Comparison of ENCODE assay signal across 2 cellular contexts in genomic region chr6:43373252-43373875, GRCh38.
TF ChIP-seq lines count a peak whose summit lies in the region.

No MANE protein-coding gene starts in this region.

TF ChIP-seq in GM12878, 131 proteins besides CTCF, POLR2A, EP300 and RAD21:
- no peak for TF ChIP-seq EGR1 (IDR thresholded peaks at IDR 0.05; ENCODE audit: borderline replicate concordance in 1 of 2, low read depth in 2 of 2, low read length in 2 of 2)
- TF ChIP-seq NFYA (IDR thresholded peaks at IDR 0.05; ENCODE audit: borderline replicate concordance, low read depth, low read length), result no peak
- TF ChIP-seq HDAC2 (IDR thresholded peaks at IDR 0.05), result no peak
- TF ChIP-seq NR2F1 (conservative IDR thresholded peaks at IDR 0.05), result 0 out of 2 replicates have a peak, but pooled peaks have one; percentile 18
- TF ChIP-seq SMARCA5 (IDR thresholded peaks at IDR 0.05), result no peak

TF ChIP-seq in GM23338, 12 proteins besides CTCF, POLR2A, EP300 and RAD21:
- TF ChIP-seq POLR2AphosphoS5 (IDR thresholded peaks at IDR 0.05; ENCODE audit: low read depth) (no peak), JUNB (IDR thresholded peaks at IDR 0.05; ENCODE audit: unreplicated experiment) (no peak), ETS1 (IDR thresholded peaks at IDR 0.05) (no peak), CREB1 (CRISPR knock-in tag; IDR thresholded peaks at IDR 0.05; ENCODE audit: low read depth) (no peak), ZNF114 (CRISPR knock-in tag; IDR thresholded peaks at IDR 0.05) (no peak), EZH2 (IDR thresholded peaks at IDR 0.05; ENCODE audit: low read depth, unreplicated experiment) (no peak), ZNF462 (CRISPR knock-in tag; IDR thresholded peaks at IDR 0.05) (no peak), ZNF331 (CRISPR knock-in tag; IDR thresholded peaks at IDR 0.05; ENCODE audit: low read depth) (no peak), REST (IDR thresholded peaks at IDR 0.05; ENCODE audit: unreplicated experiment) (no peak), NANOG (IDR thresholded peaks at IDR 0.05; ENCODE audit: borderline replicate concordance) (no peak), EZH2phosphoT487 (IDR thresholded peaks at IDR 0.05; ENCODE audit: unreplicated experiment) (no peak), STAT1 (IDR thresholded peaks at IDR 0.05; ENCODE audit: unreplicated experiment) (no peak)
